Comparison of ENCODE assay signal across 8 cellular contexts in the genomic region with DNA sequence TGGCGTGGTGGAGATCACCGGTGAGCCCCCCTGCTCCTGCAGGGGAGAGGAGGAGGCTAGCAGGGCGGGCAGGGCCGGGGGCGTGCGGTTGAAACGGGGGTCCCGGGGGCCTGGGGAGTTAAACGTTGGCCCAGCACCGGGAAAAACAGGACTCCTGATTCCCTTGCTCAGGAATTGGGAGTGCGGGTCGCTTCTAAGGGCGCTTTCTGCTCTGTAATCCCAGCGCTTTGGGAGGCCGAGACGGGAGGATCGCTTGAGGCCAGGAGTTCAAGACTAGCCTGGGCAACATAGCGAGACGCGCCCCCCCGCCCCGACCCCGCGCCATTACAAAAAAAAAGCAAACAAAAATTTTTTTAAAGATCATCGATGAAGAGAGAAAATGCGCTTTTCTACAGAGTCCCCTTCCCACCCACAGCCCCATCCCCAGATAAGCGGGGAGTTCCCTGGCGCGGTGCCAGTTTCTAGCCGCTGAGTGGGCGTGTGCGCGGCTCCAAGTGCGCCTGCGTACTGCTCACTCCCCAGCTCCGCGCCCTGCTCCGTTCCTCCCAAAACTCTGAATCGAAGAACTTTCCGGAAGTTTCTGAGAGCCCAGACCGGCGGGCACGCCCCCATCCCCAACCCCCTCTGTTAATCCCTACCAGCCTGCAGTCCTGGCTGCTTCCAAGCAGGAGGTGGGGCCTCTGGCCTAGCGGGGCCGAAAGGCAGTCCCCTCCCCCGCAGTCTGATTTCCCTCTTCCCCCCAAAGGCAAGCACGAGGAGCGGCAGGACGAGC. TPM values are rescaled to one million over a fixed set of nuclear protein-coding genes. Genes with fewer than 3 reads are reported as not detected.
DNase-seq lines count a peak whose midpoint lies in the region; ATAC-seq and TF ChIP-seq lines count a peak whose summit lies in the region.

No MANE protein-coding gene starts in this region.

- H2BK5ac ChIP-seq in trophoblast cell (ENCODE audit: low read depth, low read length, poor library complexity), result peak overlapping the region; percentile 55

- peak overlapping the region; percentile 66 for H3K4me2 ChIP-seq in trophoblast cell (ENCODE audit: low read length)

- no CpG with 5 or more reads among the region's 49 CpGs for WGBS in trophoblast cell (ENCODE audit: extremely low coverage, insufficient coverage, insufficient read length)

- H3K27me3 ChIP-seq in adipocyte (replicated peaks; ENCODE audit: control insufficient read depth, insufficient read depth, low read length) (no peaks in the 10 kb centered on the region), trophoblast cell (ENCODE audit: insufficient read depth, low read length) (no peaks in the 10 kb centered on the region), tibial artery (no peaks in the 10 kb centered on the region)

- TF ChIP-seq CTCF in tibial artery (IDR thresholded peaks at IDR 0.05), result no peak

- intact Hi-C loops in cardiac septum (cut with DNase I) (no loop called here), tibial artery (cut with DNase I; ENCODE audit: low total_unique reads) (no loop called here)

- H4K12ac ChIP-seq in trophoblast cell (ENCODE audit: low read depth, low read length), result peak overlapping the region; percentile 82

- peak overlapping the region; percentile 52 for H2BK120ac ChIP-seq in trophoblast cell (ENCODE audit: insufficient read depth, low read length, poor library complexity)

- peak overlapping the region; percentile 52 for H2AFZ ChIP-seq in trophoblast cell (ENCODE audit: insufficient read depth, low read length, poor library complexity)

- peaks cover 32% of the 10 kb centered on the region for H3K4me1 ChIP-seq in adipocyte (ENCODE audit: control insufficient read depth, insufficient read depth, low read length)
- peaks cover 17 to 27% of the 10 kb centered on the region in 2 experiments for H3K4me1 ChIP-seq in trophoblast cell (ENCODE audit: control insufficient read depth in 1 of 2, insufficient read depth in 2 of 2, low read length in 2 of 2)
- peaks cover 0 to 64% (median 41%) of the 10 kb centered on the region in 4 donors for H3K4me1 ChIP-seq in tibial artery

- peak overlapping the region; percentile 84 for H2AK5ac ChIP-seq in trophoblast cell (ENCODE audit: low read length)

- peak; percentile 38 for ATAC-seq in GM18909 (IDR thresholded peaks at IDR 0.05; ENCODE audit: poor library complexity, unreplicated experiment)

- DNase-seq in AG08395 (ENCODE audit: low spot score) (peak; percentile 94), Kasumi-1 (lab: John Stamatoyannopoulos, UW) (peak; percentile 88 to 92), SW480 (ENCODE audit: low spot score) (peak; percentile 98), adipocyte (ENCODE audit: low read depth) (peak; percentile 97), cardiac septum (ENCODE audit: low spot score) (peak; percentile 90), trophoblast cell (peak; percentile 67 to 83), tibial artery (peak; percentile 82 to 94)

- H2BK12ac ChIP-seq in trophoblast cell (ENCODE audit: low read length), result peak overlapping the region; percentile 63

- peak overlapping the region; percentile 95 for H4K91ac ChIP-seq in trophoblast cell (ENCODE audit: low read depth, low read length)

- H3K4ac ChIP-seq in trophoblast cell (ENCODE audit: low read depth, low read length), result peak overlapping the region; percentile 25

- H3K36me3 ChIP-seq in adipocyte (ENCODE audit: control insufficient read depth, insufficient read depth, low read length, severe bottlenecking) (peaks cover 10% of the 10 kb centered on the region), trophoblast cell (ENCODE audit: control insufficient read depth in 1 of 2, insufficient read depth in 2 of 2, low read length in 2 of 2) (peaks cover 8 to 10% of the 10 kb centered on the region in 2 experiments), tibial artery (peaks cover 11 to 14% (median 12%) of the 10 kb centered on the region in 3 donors)

- H3K9ac ChIP-seq in adipocyte (ENCODE audit: low read length), result peak overlapping the region; percentile 97
- peak overlapping the region; percentile 75 for H3K9ac ChIP-seq in trophoblast cell (ENCODE audit: low read length)

- H3K27ac ChIP-seq in trophoblast cell (ENCODE audit: low read depth, low read length) (peak overlapping the region; percentile 83), tibial artery (peak overlapping the region; percentile 100)

- H3K79me1 ChIP-seq in trophoblast cell (ENCODE audit: low read length), result peaks cover 39% of the 10 kb centered on the region

- H3K14ac ChIP-seq in trophoblast cell (ENCODE audit: low read length), result peak overlapping the region; percentile 87

- H3K9me3 ChIP-seq in adipocyte (ENCODE audit: control insufficient read depth, low read length) (no peaks in the 10 kb centered on the region), trophoblast cell (ENCODE audit: insufficient read depth, low read depth, low read length) (no peaks in the 10 kb centered on the region), tibial artery (no peaks in the 10 kb centered on the region)

- H4K8ac ChIP-seq in trophoblast cell (ENCODE audit: low read depth, low read length), result peak overlapping the region; percentile 77

- H3K79me2 ChIP-seq in trophoblast cell (ENCODE audit: control insufficient read depth, insufficient read depth, low read length, poor library complexity), result peaks cover 10% of the 10 kb centered on the region

- H3K18ac ChIP-seq in trophoblast cell (ENCODE audit: low read length), result peak overlapping the region; percentile 98

- H3K4me3 ChIP-seq in adipocyte (ENCODE audit: low read length) (peak overlapping the region; percentile 93), trophoblast cell (ENCODE audit: low read depth, low read length) (peak overlapping the region; percentile 83), tibial artery (peak overlapping the region; percentile 97 to 99)

- no peak overlapping the region for H3K23ac ChIP-seq in trophoblast cell (ENCODE audit: low read length)

RNA-seq across cellular contexts. Expression of a gene that starts 0.8 kb away (rescaled TPM):
- 2,571 TPM for total RNA-seq in cardiac septum
- polyA plus RNA-seq in trophoblast cell (2013), result 1,533 and 1,664 TPM in 2 replicates

RNA-seq across cellular contexts. Expression of a gene that starts 55.5 kb away (rescaled TPM):
- total RNA-seq in cardiac septum, result 183 TPM
- polyA plus RNA-seq in trophoblast cell (2013), result 95.3 and 99.5 TPM in 2 replicates

Comparison
In these comparisons a context has a peak if more than half of its experiments do, and no peak if none do; other contexts are left out.
1. Peak in every context shown above with its lines: DNase-seq, ATAC-seq, H3K4me3 ChIP-seq and H3K27ac ChIP-seq.